ENCODE assay signal across 21 cellular contexts in the genomic region with DNA sequence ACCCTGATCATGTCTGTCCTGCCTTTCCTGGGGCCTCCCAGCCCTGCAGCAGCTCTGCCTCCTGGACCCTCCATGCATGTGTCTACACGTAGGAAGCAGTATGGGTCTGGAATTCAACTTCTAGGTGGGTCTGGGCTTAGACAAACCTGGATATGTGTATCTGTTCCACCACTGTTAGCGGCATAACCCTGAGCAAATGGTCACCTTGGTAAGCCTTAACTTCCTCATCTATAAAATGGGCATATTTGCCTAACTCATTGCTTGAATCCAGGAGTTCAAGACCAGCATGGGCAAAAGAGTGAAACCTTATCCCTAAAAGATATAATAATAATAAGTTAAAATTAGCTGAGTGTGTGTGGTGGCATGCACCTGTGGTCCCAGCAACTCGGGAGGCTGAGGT. TPM values are rescaled to one million over a fixed set of nuclear protein-coding genes. Genes with fewer than 3 reads are reported as not detected.
A peak's percentile ranks its signal among the peaks of the same experiment; 100 is the strongest.
DNase-seq lines count a peak whose midpoint lies in the region; ATAC-seq, FAIRE-seq and TF ChIP-seq lines count a peak whose summit lies in the region.
"Had no signal": no experiment of that assay in that cellular context is flagged by ENCODE, and none has a peak within 500 bp of the region (broad histone marks: within the 10 kb centered on the region; RNA-seq: fewer than 3 reads in every experiment).

No MANE protein-coding gene starts in this region.

- H3K9me3 ChIP-seq in K562 (replicated peaks; ENCODE audit: control insufficient read depth, insufficient read depth, low read depth, low read length) (peaks cover 14% of the 10 kb centered on the region), lower lobe of right lung (no peaks in the 10 kb centered on the region), Karpas-422 (ENCODE audit: low read length) (peaks cover 5% of the 10 kb centered on the region; the same call in 1 of the 2 replicates)
- H3K9me3 ChIP-seq: BE2C had no signal

- WGBS in K562 (ENCODE audit: insufficient coverage, low coverage, missing lambda C conversion rate) = 52% methylated on average over 3 of the region's 3 CpGs

- H3K4me3 ChIP-seq in HL-60 (replicated peaks; ENCODE audit: insufficient read depth, low read length) (no peak overlapping the region), K562 (no peak overlapping the region), lower lobe of right lung (no peak overlapping the region), Karpas-422 (ENCODE audit: low read length) (no peak overlapping the region)

- no peak for TF ChIP-seq POLR2A in K562 (conservative IDR thresholded peaks at IDR 0.05)

- no peak for ATAC-seq in K562
- no peak for ATAC-seq in lower lobe of right lung
- no peak for ATAC-seq in GM19035 (IDR thresholded peaks at IDR 0.05; ENCODE audit: unreplicated experiment)
- ATAC-seq: HCT116 had no signal

- H3K9me2 ChIP-seq in Karpas-422 (replicated peaks; ENCODE audit: insufficient read depth, low read length) = no peaks in the 10 kb centered on the region

- peak overlapping the region in 1 of 2 experiments; percentile 28; a peak in 1 of 4 replicates for H3K9ac ChIP-seq in K562 (ENCODE audit: insufficient read depth in 1 of 2, low read depth in 2 of 2, low read length in 2 of 2)
- H3K9ac ChIP-seq in Karpas-422 (ENCODE audit: low read length) = no peak overlapping the region

- H3K36me3 ChIP-seq in K562 (ENCODE audit: control insufficient read depth, insufficient read depth, low read length) (no peaks in the 10 kb centered on the region), lower lobe of right lung (no peaks in the 10 kb centered on the region), Karpas-422 (ENCODE audit: insufficient read depth, low read length) (no peaks in the 10 kb centered on the region)
- H3K36me3 ChIP-seq: BE2C had no signal

- H3K27ac ChIP-seq in HL-60 (replicated peaks) (peak overlapping the region; percentile 44), K562 (ENCODE audit: extremely low read depth, low read depth, low read length) (peak overlapping the region; percentile 85), lower lobe of right lung (peak overlapping the region; percentile 32), Karpas-422 (ENCODE audit: low read length) (no peak overlapping the region)

- no peaks in the 10 kb centered on the region for H4K20me1 ChIP-seq in K562 (replicated peaks; ENCODE audit: control insufficient read depth, insufficient read depth, low read length)
- peaks cover 3% of the 10 kb centered on the region; the same call in 1 of the 2 replicates for H4K20me1 ChIP-seq in Karpas-422 (ENCODE audit: insufficient read depth, low read depth, low read length)

- H3K4me1 ChIP-seq in K562 (replicated peaks in 1 of 2; ENCODE audit: control insufficient read depth in 2 of 2, insufficient read depth in 2 of 2, low read length in 2 of 2) (peaks cover 28 to 75% of the 10 kb centered on the region in 2 experiments), lower lobe of right lung (peaks cover 69% of the 10 kb centered on the region), Karpas-422 (ENCODE audit: low read length) (peaks cover 7% of the 10 kb centered on the region)
- H3K4me1 ChIP-seq: BE2C had no signal

- no peak for FAIRE-seq in K562 (lab: Jason Lieb, UNC)
- FAIRE-seq: A204.1, GM12892, GM18507, HTR-8/SVneo had no signal

- in situ Hi-C loops in K562 (cut with MboI) = no loop called here

- H3K9me1 ChIP-seq in K562 (ENCODE audit: control insufficient read depth, insufficient read depth, low read length) = no peaks in the 10 kb centered on the region

- no peak for TF ChIP-seq EP300 in K562 (IDR thresholded peaks at IDR 0.05; ENCODE audit: low read length)

- intact Hi-C loops in K562 (cut with micrococcal nuclease) = no loop called here
- intact Hi-C loops in lower lobe of right lung (cut with DNase I) = no loop called here

- no TSS peak for BruUV-seq in K562 (replicated peaks; lab: Mats Ljungman, UMichigan)

- H3K27me3 ChIP-seq in HL-60 (ENCODE audit: insufficient read depth, poor library complexity, severe bottlenecking) = no peaks in the 10 kb centered on the region
- no peaks in the 10 kb centered on the region for H3K27me3 ChIP-seq in K562 (ENCODE audit: control insufficient read depth in 2 of 2, insufficient read depth in 2 of 2, low read length in 2 of 2)
- no peaks in the 10 kb centered on the region for H3K27me3 ChIP-seq in lower lobe of right lung (ENCODE audit: low read depth)
- peaks cover 3% of the 10 kb centered on the region; the same call in 1 of the 2 replicates for H3K27me3 ChIP-seq in Karpas-422 (ENCODE audit: low read length)
- H3K27me3 ChIP-seq: BE2C had no signal

- peak overlapping the region; percentile 87 for H2AFZ ChIP-seq in K562 (ENCODE audit: low read depth, low read length)
- H2AFZ ChIP-seq in Karpas-422 (ENCODE audit: low read length) = no peak overlapping the region

- CTCF ChIA-PET in K562 (lab: Yijun Ruan, JAX; ENCODE audit: low intra/inter-chr PET ratio) = no interaction called here

- TF ChIP-seq CTCF in HL-60 (IDR thresholded peaks at IDR 0.05; ENCODE audit: insufficient read depth, low read length) = no peak
- TF ChIP-seq CTCF in K562 (IDR thresholded peaks at IDR 0.05 in 2 of 3, conservative IDR thresholded peaks at IDR 0.05 in 1 of 3; ENCODE audit: insufficient read depth in 2 of 3, low read depth in 1 of 3, low read length in 3 of 3) = no peak
- no peak for TF ChIP-seq CTCF in lower lobe of right lung (IDR thresholded peaks at IDR 0.05)

- DNase-seq in HL-60 (ENCODE audit: low read depth in 1 of 2, low spot score in 1 of 2) (no peak), K562 (ENCODE audit: extremely low read depth in 1 of 4, low spot score in 3 of 4) (no peak), lower lobe of right lung (no peak), NCI-H446 treated with DMSO at 0.1 percent for 48 hours (lab: John Stamatoyannopoulos, UW) (no peak), Karpas-422 (no peak), nucleus accumbens (lab: John Stamatoyannopoulos, UW) (no peak)
- DNase-seq: ACHN; BE2C; CD4-positive, alpha-beta memory T cell; DMS153; DMS79; GDM1; GOT3; H7; HFFc6 had no signal

- POLR2A ChIA-PET in K562 (lab: Yijun Ruan, JAX) = interaction anchor here (0.7 to 2.1 kb wide), 5 partner anchors 9 to 43 kb away, joined by 3 to 8 read pairs (median 3); no protein-coding TSS in a partner anchor

- peak overlapping the region; percentile 23; the same call in 1 of the 2 replicates for H3K4me2 ChIP-seq in K562 (ENCODE audit: insufficient read depth, low read length)
- H3K4me2 ChIP-seq in Karpas-422 (ENCODE audit: low read depth, low read length, poor library complexity, severe bottlenecking) = no peak overlapping the region

- no peak for TF ChIP-seq RAD21 in K562 (CRISPR knock-in tag; conservative IDR thresholded peaks at IDR 0.05 in 1 of 2, IDR thresholded peaks at IDR 0.05 in 1 of 2)

- H3K79me2 ChIP-seq in K562 (ENCODE audit: control insufficient read depth, insufficient read depth, low read length) (no peaks in the 10 kb centered on the region; the same call in 2 of the 3 replicates), Karpas-422 (ENCODE audit: low read length) (no peaks in the 10 kb centered on the region)

TF ChIP-seq in K562, 482 proteins besides CTCF, POLR2A, EP300 and RAD21 (continues in another document):
- no peak for TF ChIP-seq ZNF696 (CRISPR knock-in tag; conservative IDR thresholded peaks at IDR 0.05)
- peak in 1 of 2 experiments; percentile 79; a peak in 1 of 3 replicates for TF ChIP-seq CBX3 (IDR thresholded peaks at IDR 0.05; ENCODE audit: borderline replicate concordance in 1 of 2, low read length in 2 of 2)
- TF ChIP-seq CHD4 (IDR thresholded peaks at IDR 0.05; ENCODE audit: insufficient read depth, insufficient replicate concordance, low read depth, low read length, poor library complexity, severe bottlenecking) = peak; percentile 92
- TF ChIP-seq SMARCA5 (IDR thresholded peaks at IDR 0.05) = peak; percentile 89
- TF ChIP-seq CHCHD3 (CRISPR knock-in tag; IDR thresholded peaks at IDR 0.05) = no peak
- peak; percentile 98 for TF ChIP-seq BCOR (IDR thresholded peaks at IDR 0.05)
- TF ChIP-seq RBM25 (IDR thresholded peaks at IDR 0.05; ENCODE audit: low read depth, low read length, severe bottlenecking) = peak; percentile 97
- TF ChIP-seq, protein P1, sequence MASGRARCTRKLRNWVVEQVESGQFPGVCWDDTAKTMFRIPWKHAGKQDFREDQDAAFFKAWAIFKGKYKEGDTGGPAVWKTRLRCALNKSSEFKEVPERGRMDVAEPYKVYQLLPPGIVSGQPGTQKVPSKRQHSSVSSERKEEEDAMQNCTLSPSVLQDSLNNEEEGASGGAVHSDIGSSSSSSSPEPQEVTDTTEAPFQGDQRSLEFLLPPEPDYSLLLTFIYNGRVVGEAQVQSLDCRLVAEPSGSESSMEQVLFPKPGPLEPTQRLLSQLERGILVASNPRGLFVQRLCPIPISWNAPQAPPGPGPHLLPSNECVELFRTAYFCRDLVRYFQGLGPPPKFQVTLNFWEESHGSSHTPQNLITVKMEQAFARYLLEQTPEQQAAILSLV (tag; IDR thresholded peaks at IDR 0.05) = no peak
- TF ChIP-seq ZNF282 (CRISPR knock-in tag; IDR thresholded peaks at IDR 0.05) = no peak
- peak; percentile 89 to 91 for TF ChIP-seq KDM1A (IDR thresholded peaks at IDR 0.05)
- TF ChIP-seq, protein P2, sequence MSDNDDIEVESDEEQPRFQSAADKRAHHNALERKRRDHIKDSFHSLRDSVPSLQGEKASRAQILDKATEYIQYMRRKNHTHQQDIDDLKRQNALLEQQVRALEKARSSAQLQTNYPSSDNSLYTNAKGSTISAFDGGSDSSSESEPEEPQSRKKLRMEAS (CRISPR knock-in tag; IDR thresholded peaks at IDR 0.05) = 0 out of 2 replicates have a peak, but pooled peaks have one; percentile 14

RNA-seq across cellular contexts. Expression of a gene that starts 44.2 kb away (rescaled TPM):
- total RNA-seq in K562 (2011; cell fraction: chromatin; rRNA removed; ENCODE audit: low replicate concordance) = 49.1 and 50.2 TPM in 2 replicates
- 42.2 and 44.7 TPM in 2 replicates for total RNA-seq in K562 (2011; cell fraction: nucleolus; rRNA removed)
- total RNA-seq in K562 (2011; cell fraction: nucleoplasm; rRNA removed) = 44.7 and 67.3 TPM in 2 replicates
- total RNA-seq in K562 (2014; rRNA removed) (93.1 and 104 TPM in 2 replicates), K562 (2014; rRNA removed; fragmentation: Illumina TruSeq; extraction: Trizol) (85.1 and 96.3 TPM in 2 replicates), K562 (2015; rRNA removed; fragmentation: Illumina TruSeq; extraction: Trizol) (39.2 and 41.5 TPM in 2 replicates), K562 (2021) (87.3 and 96.2 TPM in 2 replicates), lower lobe of right lung (56.4 TPM)
- polyA plus RNA-seq in K562 (2011; rRNA removed) (79.9 and 126 TPM in 2 replicates), K562 (2014; fragmentation: Illumina TruSeq; extraction: Trizol) (90.9 and 91.5 TPM in 2 replicates), K562 (2014; fragmentation: Nextera tagmentation; extraction: Ambion mirVana) (10 to 100 TPM in 1 of 2 experiments, 1 to 10 TPM in 1; 6.9 to 19.6 TPM), K562 (2014; rRNA removed) (98.0 and 118 TPM in 2 replicates)
- 57.1 and 58.2 TPM in 2 replicates for polyA plus RNA-seq in K562 (2011; cell fraction: cytosol; rRNA removed)
- 75.1 and 102 TPM in 2 replicates for polyA plus RNA-seq in K562 (2011; cell fraction: nucleus; rRNA removed)
- polyA plus RNA-seq in K562 (2012) = 22.8 and 56.1 TPM in 2 replicates
- 48.8 and 65.2 TPM in 2 replicates for polyA minus RNA-seq in K562 (2011; rRNA and poly(A)+ RNA removed)
- polyA minus RNA-seq in K562 (2011; cell fraction: cytosol; rRNA and poly(A)+ RNA removed) = 20.9 and 37.0 TPM in 2 replicates
- 39.8 and 45.0 TPM in 2 replicates for polyA minus RNA-seq in K562 (2011; cell fraction: nucleus; rRNA and poly(A)+ RNA removed)
- total RNA-seq in Karpas-422 (2014; rRNA removed; shearing (Covaris generic); ENCODE audit: low replicate concordance) = 0.34 and 0.47 TPM in 2 replicates

Comparison
In these comparisons a context has a peak if more than half of its experiments do, and no peak if none do; other contexts are left out.
1. RNA of a gene that starts 44.2 kb away (total RNA-seq): 39.2 to 104 TPM in K562 and 56.4 TPM in lower lobe of right lung (single experiment); 0.34 to 0.47 TPM in Karpas-422; every median in the first group is over 10 times any median in the second.